ENCODE assay signal across 13 cellular contexts in the genomic region with DNA sequence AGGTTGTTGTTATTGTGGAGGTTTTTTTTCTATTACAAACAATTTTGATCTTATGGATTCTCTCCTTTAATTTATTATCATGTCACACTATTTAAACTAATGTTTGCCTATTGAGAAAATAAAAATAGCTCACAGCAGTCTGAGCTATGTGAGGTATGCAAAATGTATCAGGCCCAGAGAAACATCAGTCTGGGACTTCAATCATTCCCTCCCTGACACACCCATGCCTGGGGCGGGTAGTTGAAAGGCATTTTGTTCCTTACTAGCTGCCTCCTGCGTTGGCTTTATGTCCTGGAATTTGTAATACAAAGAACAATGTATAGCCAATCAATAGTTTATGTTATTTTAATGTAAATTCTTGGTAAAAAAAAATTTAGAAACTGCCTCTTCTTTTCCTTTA.
DNase-seq lines count a peak whose midpoint lies in the region; ATAC-seq and TF ChIP-seq lines count a peak whose summit lies in the region.
"Had no signal": no experiment of that assay in that cellular context is flagged by ENCODE, and none has a peak within 500 bp of the region (broad histone marks: within the 10 kb centered on the region; RNA-seq: fewer than 3 reads in every experiment).

No MANE protein-coding gene starts in this region.

- no peaks in the 10 kb centered on the region for H3K36me3 ChIP-seq in HUES6 (ENCODE audit: control insufficient read depth, insufficient read depth, low read length)

- H3K4me1 Mint-ChIP-seq in WTC11 (peaks cover 7% of the 10 kb centered on the region), mesothelial cell of epicardium (peaks cover 15% of the 10 kb centered on the region)

- intact Hi-C loops in sciatic nerve (cut with DNase I) = no loop called here

- H3K9me3 ChIP-seq in HUES6 (ENCODE audit: control insufficient read depth, insufficient read depth, low read depth, low read length) = no peaks in the 10 kb centered on the region

- H3K36me3 Mint-ChIP-seq in WTC11 (no peaks in the 10 kb centered on the region), mesothelial cell of epicardium (no peaks in the 10 kb centered on the region)
- H3K36me3 Mint-ChIP-seq in activated naive CD4-positive, alpha-beta T cell treated with anti-CD3 and anti-CD28 coated beads, Interleukin-2, amount 50 U/mL, for 72 hours = no peaks in the 10 kb centered on the region
- H3K36me3 Mint-ChIP-seq: CD8-positive, alpha-beta T cell had no signal

- peaks cover 9% of the 10 kb centered on the region; the same call in 1 of the 2 replicates for H3K4me1 ChIP-seq in HUES6 (ENCODE audit: control insufficient read depth, insufficient read depth, low read length)

- peak overlapping the region; percentile 45; the same call in 1 of the 2 replicates for H3K27ac ChIP-seq in HUES6 (ENCODE audit: low read depth, low read length)

- POLR2A ChIA-PET in WTC11 (lab: Charles Lee) = no interaction called here

- peak; percentile 70 for ATAC-seq in WTC11
- no peak for ATAC-seq in HG02571 (IDR thresholded peaks at IDR 0.05; ENCODE audit: unreplicated experiment)
- ATAC-seq in activated naive CD4-positive, alpha-beta T cell treated with anti-CD3 and anti-CD28 coated beads, Interleukin-2, amount 50 U/mL, for 72 hours = no peak
- ATAC-seq in sciatic nerve = no peak
- ATAC-seq: CD8-positive, alpha-beta T cell had no signal

- CTCF ChIA-PET in WTC11 (lab: Charles Lee) = interaction anchor here (0.5 kb wide), 1 partner anchor 93 kb away, joined by 5 read pairs; no protein-coding TSS in a partner anchor

- H3K9ac ChIP-seq in HUES6 (ENCODE audit: low read length) = no peak overlapping the region

- H3K27me3 Mint-ChIP-seq in WTC11 (ENCODE audit: low read depth) (no peaks in the 10 kb centered on the region), mesothelial cell of epicardium (ENCODE audit: low read depth) (no peaks in the 10 kb centered on the region)

- H3K27me3 ChIP-seq in HUES6 (ENCODE audit: control insufficient read depth, insufficient read depth, low read length) = no peaks in the 10 kb centered on the region

- H3K27ac Mint-ChIP-seq in WTC11 (no peak overlapping the region), mesothelial cell of epicardium (no peak overlapping the region)
- no peak overlapping the region for H3K27ac Mint-ChIP-seq in activated naive CD4-positive, alpha-beta T cell treated with anti-CD3 and anti-CD28 coated beads, Interleukin-2, amount 50 U/mL, for 72 hours
- H3K27ac Mint-ChIP-seq: CD8-positive, alpha-beta T cell had no signal

- DNase-seq in ELF-1 (ENCODE audit: low read depth, low spot score) (peak; percentile 70), WTC11 (ENCODE audit: low spot score) (peak; percentile 17), mesothelial cell of epicardium (ENCODE audit: low spot score in 2 of 2, unreplicated experiment in 2 of 2) (peak; percentile 29 to 52), sciatic nerve (ENCODE audit: low spot score) (no peak), NCI-H446 (lab: John Stamatoyannopoulos, UW) (no peak)
- DNase-seq in activated naive CD4-positive, alpha-beta T cell treated with anti-CD3 and anti-CD28 coated beads, Interleukin-2, amount 50 U/mL, for 72 hours (ENCODE audit: low spot score in 2 of 2) = no peak
- DNase-seq: CD8-positive, alpha-beta T cell; NCI-H146; NCI-H2081 treated with DMSO at 0.1 percent for 48 hours; NCI-H524 treated with DMSO at 0.1 percent for 48 hours; SHP77 treated with DMSO at 0.1 percent for 48 hours had no signal

- H3K9me3 Mint-ChIP-seq in WTC11 = no peaks in the 10 kb centered on the region
- H3K9me3 Mint-ChIP-seq in mesothelial cell of epicardium = no peaks in the 10 kb centered on the region
- H3K9me3 Mint-ChIP-seq in activated naive CD4-positive, alpha-beta T cell treated with anti-CD3 and anti-CD28 coated beads, Interleukin-2, amount 50 U/mL, for 72 hours = no peaks in the 10 kb centered on the region
- H3K9me3 Mint-ChIP-seq: CD8-positive, alpha-beta T cell had no signal

- H3K4me3 ChIP-seq in HUES6 (ENCODE audit: low read depth, low read length) = no peak overlapping the region; the same call in 1 of the 2 replicates

- no peak overlapping the region for H3K4me3 Mint-ChIP-seq in WTC11
- H3K4me3 Mint-ChIP-seq in mesothelial cell of epicardium = no peak overlapping the region
- H3K4me3 Mint-ChIP-seq: CD8-positive, alpha-beta T cell had no signal

- TF ChIP-seq CTCF in WTC11 (IDR thresholded peaks at IDR 0.05) = no peak
- TF ChIP-seq CTCF in mesothelial cell of epicardium (IDR thresholded peaks at IDR 0.05; ENCODE audit: unreplicated experiment) = no peak

TF ChIP-seq in WTC11, 78 proteins besides CTCF, POLR2A, EP300 and RAD21:
- no peak for TF ChIP-seq ATF1 (CRISPR knock-in tag; IDR thresholded peaks at IDR 0.05)
- TF ChIP-seq, protein P1, sequence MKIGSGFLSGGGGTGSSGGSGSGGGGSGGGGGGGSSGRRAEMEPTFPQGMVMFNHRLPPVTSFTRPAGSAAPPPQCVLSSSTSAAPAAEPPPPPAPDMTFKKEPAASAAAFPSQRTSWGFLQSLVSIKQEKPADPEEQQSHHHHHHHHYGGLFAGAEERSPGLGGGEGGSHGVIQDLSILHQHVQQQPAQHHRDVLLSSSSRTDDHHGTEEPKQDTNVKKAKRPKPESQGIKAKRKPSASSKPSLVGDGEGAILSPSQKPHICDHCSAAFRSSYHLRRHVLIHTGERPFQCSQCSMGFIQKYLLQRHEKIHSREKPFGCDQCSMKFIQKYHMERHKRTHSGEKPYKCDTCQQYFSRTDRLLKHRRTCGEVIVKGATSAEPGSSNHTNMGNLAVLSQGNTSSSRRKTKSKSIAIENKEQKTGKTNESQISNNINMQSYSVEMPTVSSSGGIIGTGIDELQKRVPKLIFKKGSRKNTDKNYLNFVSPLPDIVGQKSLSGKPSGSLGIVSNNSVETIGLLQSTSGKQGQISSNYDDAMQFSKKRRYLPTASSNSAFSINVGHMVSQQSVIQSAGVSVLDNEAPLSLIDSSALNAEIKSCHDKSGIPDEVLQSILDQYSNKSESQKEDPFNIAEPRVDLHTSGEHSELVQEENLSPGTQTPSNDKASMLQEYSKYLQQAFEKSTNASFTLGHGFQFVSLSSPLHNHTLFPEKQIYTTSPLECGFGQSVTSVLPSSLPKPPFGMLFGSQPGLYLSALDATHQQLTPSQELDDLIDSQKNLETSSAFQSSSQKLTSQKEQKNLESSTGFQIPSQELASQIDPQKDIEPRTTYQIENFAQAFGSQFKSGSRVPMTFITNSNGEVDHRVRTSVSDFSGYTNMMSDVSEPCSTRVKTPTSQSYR (CRISPR knock-in tag; IDR thresholded peaks at IDR 0.05) = no peak
- no peak for TF ChIP-seq SMAD3 (CRISPR knock-in tag; IDR thresholded peaks at IDR 0.05; ENCODE audit: borderline replicate concordance)
- no peak for TF ChIP-seq ZNF317 (CRISPR knock-in tag; IDR thresholded peaks at IDR 0.05; ENCODE audit: borderline replicate concordance, low read depth)
- TF ChIP-seq ZNF219 (CRISPR knock-in tag; IDR thresholded peaks at IDR 0.05; ENCODE audit: borderline replicate concordance) = no peak
- TF ChIP-seq, protein P2, sequence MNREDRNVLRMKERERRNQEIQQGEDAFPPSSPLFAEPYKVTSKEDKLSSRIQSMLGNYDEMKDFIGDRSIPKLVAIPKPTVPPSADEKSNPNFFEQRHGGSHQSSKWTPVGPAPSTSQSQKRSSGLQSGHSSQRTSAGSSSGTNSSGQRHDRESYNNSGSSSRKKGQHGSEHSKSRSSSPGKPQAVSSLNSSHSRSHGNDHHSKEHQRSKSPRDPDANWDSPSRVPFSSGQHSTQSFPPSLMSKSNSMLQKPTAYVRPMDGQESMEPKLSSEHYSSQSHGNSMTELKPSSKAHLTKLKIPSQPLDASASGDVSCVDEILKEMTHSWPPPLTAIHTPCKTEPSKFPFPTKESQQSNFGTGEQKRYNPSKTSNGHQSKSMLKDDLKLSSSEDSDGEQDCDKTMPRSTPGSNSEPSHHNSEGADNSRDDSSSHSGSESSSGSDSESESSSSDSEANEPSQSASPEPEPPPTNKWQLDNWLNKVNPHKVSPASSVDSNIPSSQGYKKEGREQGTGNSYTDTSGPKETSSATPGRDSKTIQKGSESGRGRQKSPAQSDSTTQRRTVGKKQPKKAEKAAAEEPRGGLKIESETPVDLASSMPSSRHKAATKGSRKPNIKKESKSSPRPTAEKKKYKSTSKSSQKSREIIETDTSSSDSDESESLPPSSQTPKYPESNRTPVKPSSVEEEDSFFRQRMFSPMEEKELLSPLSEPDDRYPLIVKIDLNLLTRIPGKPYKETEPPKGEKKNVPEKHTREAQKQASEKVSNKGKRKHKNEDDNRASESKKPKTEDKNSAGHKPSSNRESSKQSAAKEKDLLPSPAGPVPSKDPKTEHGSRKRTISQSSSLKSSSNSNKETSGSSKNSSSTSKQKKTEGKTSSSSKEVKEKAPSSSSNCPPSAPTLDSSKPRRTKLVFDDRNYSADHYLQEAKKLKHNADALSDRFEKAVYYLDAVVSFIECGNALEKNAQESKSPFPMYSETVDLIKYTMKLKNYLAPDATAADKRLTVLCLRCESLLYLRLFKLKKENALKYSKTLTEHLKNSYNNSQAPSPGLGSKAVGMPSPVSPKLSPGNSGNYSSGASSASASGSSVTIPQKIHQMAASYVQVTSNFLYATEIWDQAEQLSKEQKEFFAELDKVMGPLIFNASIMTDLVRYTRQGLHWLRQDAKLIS (CRISPR knock-in tag; IDR thresholded peaks at IDR 0.05; ENCODE audit: borderline replicate concordance) = no peak
- no peak for TF ChIP-seq ZNF423 (CRISPR knock-in tag; IDR thresholded peaks at IDR 0.05)
- no peak for TF ChIP-seq CREM (CRISPR knock-in tag; IDR thresholded peaks at IDR 0.05)
- no peak for TF ChIP-seq ZNF138 (CRISPR knock-in tag; conservative IDR thresholded peaks at IDR 0.05)
- TF ChIP-seq ZBTB21 (CRISPR knock-in tag; IDR thresholded peaks at IDR 0.05; ENCODE audit: borderline replicate concordance) = no peak
- no peak for TF ChIP-seq GABPB1 (CRISPR knock-in tag; IDR thresholded peaks at IDR 0.05)

Comparison
In these comparisons a context has a peak if more than half of its experiments do, and no peak if none do; other contexts are left out.
1. DNase-seq: peak in ELF-1 (single experiment), WTC11 (single experiment) and mesothelial cell of epicardium (2 of 2); none in activated naive CD4-positive, alpha-beta T cell treated with anti-CD3 and anti-CD28 coated beads, Interleukin-2, amount 50 U/mL, for 72 hours (0 of 2), sciatic nerve (single experiment) and NCI-H446 (0 of 2).